32 cellular contexts compared by ENCODE assay signal in genomic region chr13:34345601-34345939, GRCh38.
"Had no signal": no experiment of that assay in that cellular context is flagged by ENCODE, and none has a peak within 500 bp of the region (broad histone marks: within the 10 kb centered on the region; RNA-seq: fewer than 3 reads in every experiment).

No MANE protein-coding gene starts in this region.

- FAIRE-seq: astrocyte, bronchial epithelial cell had no signal

- H3K79me2 ChIP-seq: hepatocyte had no signal

- H2AFZ ChIP-seq: hepatocyte had no signal

- DNase-seq: activated CD4-positive, alpha-beta T cell treated with anti-CD3 and anti-CD28 coated beads for 1 hour; activated CD4-positive, alpha-beta T cell treated with anti-CD3 and anti-CD28 coated beads for 4 hours; activated CD4-positive, alpha-beta T cell treated with anti-CD3 and anti-CD28 coated beads, Interleukin-2, amount 10 ng/mL, durations not matched to agents 7 days and 5 days; activated CD4-positive, alpha-beta T cell treated with anti-CD3 and anti-CD28 coated beads, Interleukin-2, amount 50 U/mL, for 48 hours; activated CD8-positive, alpha-beta memory T cell treated with anti-CD3 and anti-CD28 coated beads for 24 hours; activated CD8-positive, alpha-beta T cell treated with anti-CD3 and anti-CD28 coated beads for 36 hours; activated effector memory CD4-positive, alpha-beta T cell treated with Interleukin-2 at 50 U/mL for 16 hours; activated gamma-delta T cell treated with Interleukin-2 at 50 U/mL for 16 hours; activated naive CD4-positive, alpha-beta T cell treated with anti-CD3 and anti-CD28 coated beads, Interleukin-2, amount 50 U/mL, for 16 hours; activated naive CD4-positive, alpha-beta T cell treated with Interleukin-2 at 50 U/mL for 16 hours; activated T-cell treated with anti-CD3 and anti-CD28 coated beads, Interleukin-2, amount 50 U/mL, for 4 hours; amniotic stem cell; anterior cingulate cortex; brain microvascular endothelial cell; dorsolateral prefrontal cortex; effector memory CD4-positive, alpha-beta T cell; endodermal cell; foreskin fibroblast; heart right ventricle; T-helper 17 cell; T1000 had no signal

- H3K4me3 ChIP-seq: coronary artery, dorsolateral prefrontal cortex, gastroesophageal sphincter, heart right ventricle, hepatocyte had no signal

- H3K27me3 ChIP-seq: brain microvascular endothelial cell, gastroesophageal sphincter, heart right ventricle, hepatocyte had no signal

- H3K36me3 Mint-ChIP-seq: activated naive CD8-positive, alpha-beta T cell had no signal

- H3K4me1 Mint-ChIP-seq: activated CD4-positive, alpha-beta T cell treated with anti-CD3 and anti-CD28 coated beads, Interleukin-2, amount 10 ng/mL, durations not matched to agents 7 days and 5 days; activated T-helper 17 cell treated with anti-CD3 and anti-CD28 coated beads, Interleukin-2, amount 50 U/mL, for 72 hours; central memory CD8-positive, alpha-beta T cell; T-helper 17 cell had no signal

- H3K9me3 Mint-ChIP-seq: endodermal cell; T-helper 2 cell treated with Interferon-gamma antibody and Interleukin-4, amounts not matched to agents 5 μg/mL and 100 μg/mL, for 36 hours had no signal

- H3K4me1 ChIP-seq: gastroesophageal sphincter had no signal

- H3K4me3 Mint-ChIP-seq: activated CD4-positive, alpha-beta T cell treated with anti-CD3 and anti-CD28 coated beads, Interleukin-2, amount 10 ng/mL, durations not matched to agents 7 days and 5 days; activated CD8-positive, alpha-beta T cell treated with anti-CD3 and anti-CD28 coated beads for 36 hours; activated naive CD8-positive, alpha-beta T cell; activated T-cell treated with anti-CD3 and anti-CD28 coated beads, Interleukin-2, amount 50 U/mL, for 4 hours; activated T-helper 17 cell treated with anti-CD3 and anti-CD28 coated beads, Interleukin-2, amount 50 U/mL, for 72 hours; central memory CD8-positive, alpha-beta T cell; dendritic cell treated with granulocyte-macrophage colony-stimulating factor and Interleukin-4, amounts not matched to agents 40 ng/mL and 50 ng/mL, for 4 days; endodermal cell; T-helper 17 cell; T-helper 2 cell treated with Interferon-gamma antibody and Interleukin-4, amounts not matched to agents 5 μg/mL and 100 μg/mL, for 36 hours had no signal

- H3K36me3 ChIP-seq: brain microvascular endothelial cell, gastroesophageal sphincter, heart right ventricle had no signal

- H3K9me3 ChIP-seq: gastroesophageal sphincter, heart right ventricle had no signal

- ATAC-seq: activated CD8-positive, alpha-beta T cell treated with anti-CD3 and anti-CD28 coated beads for 36 hours; activated T-cell treated with anti-CD3 and anti-CD28 coated beads, Interleukin-2, amount 50 U/mL, for 4 hours; activated T-helper 17 cell treated with anti-CD3 and anti-CD28 coated beads, Interleukin-2, amount 50 U/mL, for 72 hours; esophagus mucosa; gastroesophageal sphincter; heart right ventricle; T-helper 17 cell had no signal

- H3K4me2 ChIP-seq: hepatocyte had no signal

- H3K27ac Mint-ChIP-seq: activated CD4-positive, alpha-beta T cell treated with anti-CD3 and anti-CD28 coated beads, Interleukin-2, amount 10 ng/mL, durations not matched to agents 7 days and 5 days; activated CD8-positive, alpha-beta T cell treated with anti-CD3 and anti-CD28 coated beads for 36 hours; activated naive CD8-positive, alpha-beta T cell; activated T-helper 17 cell treated with anti-CD3 and anti-CD28 coated beads, Interleukin-2, amount 50 U/mL, for 72 hours; dendritic cell treated with granulocyte-macrophage colony-stimulating factor and Interleukin-4, amounts not matched to agents 40 ng/mL and 50 ng/mL, for 4 days; endodermal cell; T-helper 17 cell; T-helper 2 cell treated with Interferon-gamma antibody and Interleukin-4, amounts not matched to agents 5 μg/mL and 100 μg/mL, for 36 hours had no signal

- H3K27me3 Mint-ChIP-seq: activated CD4-positive, alpha-beta T cell treated with anti-CD3 and anti-CD28 coated beads, Interleukin-2, amount 10 ng/mL, durations not matched to agents 7 days and 5 days; activated CD8-positive, alpha-beta T cell treated with anti-CD3 and anti-CD28 coated beads for 36 hours; activated naive CD8-positive, alpha-beta T cell; activated T-helper 17 cell treated with anti-CD3 and anti-CD28 coated beads, Interleukin-2, amount 50 U/mL, for 72 hours; central memory CD8-positive, alpha-beta T cell; dendritic cell treated with granulocyte-macrophage colony-stimulating factor and Interleukin-4, amounts not matched to agents 40 ng/mL and 50 ng/mL, for 4 days; T-helper 17 cell had no signal

- H3K27ac ChIP-seq: brain microvascular endothelial cell, coronary artery, dorsolateral prefrontal cortex, gastroesophageal sphincter, heart right ventricle, hepatocyte had no signal
